ENCODE assay signal across 22 cellular contexts in the genomic region with DNA sequence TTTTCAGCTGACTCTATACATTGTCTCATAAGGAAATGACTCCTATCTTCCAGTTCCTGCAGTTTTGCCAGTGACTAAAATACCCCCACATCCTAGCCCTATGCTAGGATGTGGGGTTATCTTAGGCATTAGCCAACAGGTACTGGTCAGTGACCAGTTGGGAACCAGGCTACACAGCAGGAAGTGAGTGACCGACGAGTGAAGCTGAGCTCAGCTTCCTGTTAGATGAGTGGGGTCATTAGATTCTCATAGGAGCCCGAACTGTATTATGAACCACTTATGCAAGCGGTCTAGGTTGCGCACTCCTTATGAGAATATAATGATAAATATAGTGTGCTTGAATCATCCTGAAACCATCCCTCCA.
DNase-seq lines count a peak whose midpoint lies in the region; TF ChIP-seq lines count a peak whose summit lies in the region.
"Had no signal": no experiment of that assay in that cellular context is flagged by ENCODE, and none has a peak within 500 bp of the region (broad histone marks: within the 10 kb centered on the region; RNA-seq: fewer than 3 reads in every experiment).

No MANE protein-coding gene starts in this region.

- H3K4me1 ChIP-seq in tibial artery (peaks cover 0 to 44% (median 16%) of the 10 kb centered on the region in 4 donors), colonic mucosa (no peaks in the 10 kb centered on the region)
- H3K4me1 ChIP-seq: BLaER1 treated with 17β-estradiol and CSF1 and Interleukin-3, amounts not matched to agents 10 nM and 100 nM; SJSA1 had no signal

- DNase-seq in NCI-H748 (lab: John Stamatoyannopoulos, UW; ENCODE audit: unreplicated experiment) (peak; percentile 8), NCI-H748 treated with DMSO at 0.1 percent for 48 hours (lab: John Stamatoyannopoulos, UW) (no peak), cardiac fibroblast (ENCODE audit: low read depth in 2 of 2) (peak; percentile 2 to 5), lung microvascular endothelial cell (ENCODE audit: low read depth in 2 of 2) (peak; percentile 57 to 79), tibial artery (no peak), colonic mucosa (no peak), NCI-H446 (lab: John Stamatoyannopoulos, UW) (no peak)
- no peak for DNase-seq in activated CD4-positive, alpha-beta memory T cell treated with anti-CD3 and anti-CD28 coated beads, Interleukin-2, amount 10 ng/mL, durations not matched to agents 7 days and 5 days
- DNase-seq: CD4-positive, alpha-beta memory T cell; DND-41; H9; HFFc6; NCI-H1092 treated with DMSO at 0.1 percent for 48 hours; NCI-H1436 treated with DMSO at 0.1 percent for 48 hours; NCI-H1930; NCI-H510A; NCI-H774; NK-92 treated with Interleukin-12 subunit alpha and Interleukin-12 subunit beta, amount 100 ng/mL, for 24 hours had no signal

- no peak overlapping the region for H3K9ac ChIP-seq in colonic mucosa (ENCODE audit: low read depth in 2 of 2, low read length in 2 of 2)
- H3K9ac ChIP-seq: BLaER1 treated with 17β-estradiol and CSF1 and Interleukin-3, amounts not matched to agents 10 nM and 100 nM had no signal

- H3K27ac Mint-ChIP-seq in activated CD4-positive, alpha-beta memory T cell treated with anti-CD3 and anti-CD28 coated beads, Interleukin-2, amount 10 ng/mL, durations not matched to agents 7 days and 5 days = no peak overlapping the region
- H3K27ac Mint-ChIP-seq: CD4-positive, alpha-beta memory T cell; H9; HFFc6 had no signal

- POLR2A ChIA-PET in activated CD4-positive, alpha-beta memory T cell treated with anti-CD3 and anti-CD28 coated beads, Interleukin-2, amount 10 ng/mL, durations not matched to agents 7 days and 5 days (lab: Charles Lee) = no interaction called here

- peak overlapping the region; percentile 44 to 73 for H3K27ac ChIP-seq in tibial artery
- no peak overlapping the region for H3K27ac ChIP-seq in colonic mucosa
- H3K27ac ChIP-seq: 22Rv1; BLaER1 treated with 17β-estradiol and CSF1 and Interleukin-3, amounts not matched to agents 10 nM and 100 nM; SJSA1 had no signal

- no peak overlapping the region for H3K4me3 Mint-ChIP-seq in activated CD4-positive, alpha-beta memory T cell treated with anti-CD3 and anti-CD28 coated beads, Interleukin-2, amount 10 ng/mL, durations not matched to agents 7 days and 5 days
- H3K4me3 Mint-ChIP-seq: CD4-positive, alpha-beta memory T cell; H9; HFFc6 had no signal

- no peaks in the 10 kb centered on the region for H3K27me3 Mint-ChIP-seq in activated CD4-positive, alpha-beta memory T cell treated with anti-CD3 and anti-CD28 coated beads, Interleukin-2, amount 10 ng/mL, durations not matched to agents 7 days and 5 days
- H3K27me3 Mint-ChIP-seq: CD4-positive, alpha-beta memory T cell had no signal

- intact Hi-C loops in tibial artery (cut with DNase I; ENCODE audit: low total_unique reads) (no loop called here), colonic mucosa (cut with DNase I) (no loop called here)

- H3K4me3 ChIP-seq in cardiac fibroblast (replicated peaks in 1 of 2; ENCODE audit: low read depth in 2 of 2, low read length in 2 of 2) = no peak overlapping the region
- H3K4me3 ChIP-seq in tibial artery = no peak overlapping the region
- no peak overlapping the region for H3K4me3 ChIP-seq in colonic mucosa
- H3K4me3 ChIP-seq: BLaER1 treated with 17β-estradiol and CSF1 and Interleukin-3, amounts not matched to agents 10 nM and 100 nM; K562; SJSA1 had no signal

- no peaks in the 10 kb centered on the region for H3K9me3 Mint-ChIP-seq in activated CD4-positive, alpha-beta memory T cell treated with anti-CD3 and anti-CD28 coated beads, Interleukin-2, amount 10 ng/mL, durations not matched to agents 7 days and 5 days
- H3K9me3 Mint-ChIP-seq: HFFc6 had no signal

- no peaks in the 10 kb centered on the region for H3K36me3 Mint-ChIP-seq in activated CD4-positive, alpha-beta memory T cell treated with anti-CD3 and anti-CD28 coated beads, Interleukin-2, amount 10 ng/mL, durations not matched to agents 7 days and 5 days (ENCODE audit: low read depth)
- H3K36me3 Mint-ChIP-seq: CD4-positive, alpha-beta memory T cell had no signal

- H3K4me1 Mint-ChIP-seq in activated CD4-positive, alpha-beta memory T cell treated with anti-CD3 and anti-CD28 coated beads, Interleukin-2, amount 10 ng/mL, durations not matched to agents 7 days and 5 days = no peaks in the 10 kb centered on the region
- H3K4me1 Mint-ChIP-seq: CD4-positive, alpha-beta memory T cell; H9 had no signal

- no peak for TF ChIP-seq CTCF in cardiac fibroblast (IDR thresholded peaks at IDR 0.05; ENCODE audit: low read depth, low read length)
- no peak for TF ChIP-seq CTCF in tibial artery (IDR thresholded peaks at IDR 0.05)
- TF ChIP-seq CTCF in colonic mucosa (IDR thresholded peaks at IDR 0.05) = no peak

- H3K9me3 ChIP-seq in tibial artery (no peaks in the 10 kb centered on the region), colonic mucosa (no peaks in the 10 kb centered on the region)
- H3K9me3 ChIP-seq: BLaER1 treated with 17β-estradiol and CSF1 and Interleukin-3, amounts not matched to agents 10 nM and 100 nM; SJSA1 had no signal

- H3K27me3 ChIP-seq in tibial artery (no peaks in the 10 kb centered on the region), colonic mucosa (no peaks in the 10 kb centered on the region)
- H3K27me3 ChIP-seq: BLaER1 treated with 17β-estradiol and CSF1 and Interleukin-3, amounts not matched to agents 10 nM and 100 nM; SJSA1 had no signal

- H3K36me3 ChIP-seq in tibial artery (no peaks in the 10 kb centered on the region), colonic mucosa (no peaks in the 10 kb centered on the region)
- H3K36me3 ChIP-seq: BLaER1 treated with 17β-estradiol and CSF1 and Interleukin-3, amounts not matched to agents 10 nM and 100 nM; SJSA1 had no signal

- CTCF ChIA-PET in activated CD4-positive, alpha-beta memory T cell treated with anti-CD3 and anti-CD28 coated beads, Interleukin-2, amount 10 ng/mL, durations not matched to agents 7 days and 5 days (lab: Charles Lee) = no interaction called here

Comparison
In these comparisons a context has a peak if more than half of its experiments do, and no peak if none do; other contexts are left out.
1. DNase-seq: peak in NCI-H748 (single experiment), cardiac fibroblast (2 of 2) and lung microvascular endothelial cell (2 of 2); none in NCI-H748 treated with DMSO at 0.1 percent for 48 hours (single experiment), tibial artery (0 of 2), colonic mucosa (single experiment), activated CD4-positive, alpha-beta memory T cell treated with anti-CD3 and anti-CD28 coated beads, Interleukin-2, amount 10 ng/mL, durations not matched to agents 7 days and 5 days (single experiment) and NCI-H446 (0 of 2).